8 cellular contexts compared by ENCODE assay signal in genomic region chr22:31346733-31347250, GRCh38. TPM values are rescaled to one million over a fixed set of nuclear protein-coding genes. Genes with fewer than 3 reads are reported as not detected.
DNase-seq lines count a peak whose midpoint lies in the region; ATAC-seq, FAIRE-seq and TF ChIP-seq lines count a peak whose summit lies in the region.

No MANE protein-coding gene starts in this region.

- H3K27me3 ChIP-seq in mesenchymal stem cell (ENCODE audit: control insufficient read depth in 1 of 2, insufficient read depth in 1 of 2, low read length in 2 of 2) (peaks cover 0 to 2% of the 10 kb centered on the region in 2 experiments), stomach smooth muscle (ENCODE audit: control insufficient read depth in 1 of 2, insufficient read depth in 2 of 2, low read length in 2 of 2) (no peaks in the 10 kb centered on the region)

- peaks cover 35% of the 10 kb centered on the region for H3K36me3 Mint-ChIP-seq in activated CD4-positive, alpha-beta T cell treated with anti-CD3 and anti-CD28 coated beads, Interleukin-2, amount 10 ng/mL, durations not matched to agents 24 days and 14 days (ENCODE audit: low read depth)
- H3K36me3 Mint-ChIP-seq in effector memory CD8-positive, alpha-beta T cell (ENCODE audit: insufficient read depth) = peaks cover 34% of the 10 kb centered on the region

- peaks cover 18% of the 10 kb centered on the region for H3K79me1 ChIP-seq in mesenchymal stem cell (replicated peaks; ENCODE audit: low read length, poor library complexity, severe bottlenecking)

- H3K18ac ChIP-seq in mesenchymal stem cell (ENCODE audit: low read depth in 1 of 2, low read length in 2 of 2) = peak overlapping the region; percentile 93 to 95

- 0% methylated on average over 14 of the region's 40 CpGs for WGBS in A549 (ENCODE audit: missing lambda C conversion rate)
- WGBS in mesenchymal stem cell = 1% methylated on average over 33 of the region's 40 CpGs

- POLR2A ChIA-PET in A549 (lab: Yijun Ruan, JAX) = interaction anchor here (0.5 to 2.2 kb wide), 18 partner anchors 9 to 1115 kb away, joined by 3 to 31 read pairs (median 4); partner anchors contain the start of genes DRG1, PIK3IP1, PISD and SFI1

- H3K9ac ChIP-seq in mesenchymal stem cell (ENCODE audit: low read length) (peak overlapping the region; percentile 83), stomach smooth muscle (ENCODE audit: low read length in 2 of 2) (peak overlapping the region; percentile 80)

- peak overlapping the region; percentile 71 for H2BK5ac ChIP-seq in mesenchymal stem cell (ENCODE audit: low read depth, low read length, poor library complexity, severe bottlenecking)

- peak overlapping the region; percentile 32 to 78 for H3K4ac ChIP-seq in mesenchymal stem cell (ENCODE audit: low read depth in 1 of 2, low read length in 2 of 2)

- H3K4me1 ChIP-seq in A549 (peaks cover 29% of the 10 kb centered on the region), mesenchymal stem cell (ENCODE audit: control insufficient read depth, insufficient read depth, low read depth, low read length) (peaks cover 37% of the 10 kb centered on the region), stomach smooth muscle (ENCODE audit: control insufficient read depth, insufficient read depth, low read length) (peaks cover 45% of the 10 kb centered on the region)

- no peak overlapping the region for H3K23ac ChIP-seq in mesenchymal stem cell (ENCODE audit: low read length in 2 of 2)

- no peak for FAIRE-seq in A549 (lab: Jason Lieb, UNC)

- H3K27ac Mint-ChIP-seq in activated CD4-positive, alpha-beta T cell treated with anti-CD3 and anti-CD28 coated beads, Interleukin-2, amount 10 ng/mL, durations not matched to agents 24 days and 14 days = peak overlapping the region; percentile 90
- H3K27ac Mint-ChIP-seq in effector memory CD8-positive, alpha-beta T cell = peak overlapping the region; percentile 78 to 93

- H3K36me3 ChIP-seq in mesenchymal stem cell (ENCODE audit: control insufficient read depth in 1 of 2, insufficient read depth in 2 of 2, low read depth in 1 of 2, low read length in 2 of 2) = peaks cover 13 to 22% of the 10 kb centered on the region in 2 experiments
- peaks cover 0 to 5% of the 10 kb centered on the region in 2 donors for H3K36me3 ChIP-seq in stomach smooth muscle (ENCODE audit: control insufficient read depth in 2 of 2, insufficient read depth in 2 of 2, low read length in 2 of 2)

- peak overlapping the region; percentile 14 for H2AK5ac ChIP-seq in mesenchymal stem cell (ENCODE audit: low read length, severe bottlenecking)

- no peak for TF ChIP-seq RAD21 in A549 (conservative IDR thresholded peaks at IDR 0.05 in 1 of 2, IDR thresholded peaks at IDR 0.05 in 1 of 2)

- H2BK12ac ChIP-seq in mesenchymal stem cell (ENCODE audit: low read length in 2 of 2) = peak overlapping the region; percentile 7 to 63

- peak overlapping the region; percentile 95 for H3K4me2 ChIP-seq in A549
- peak overlapping the region; percentile 95 for H3K4me2 ChIP-seq in mesenchymal stem cell (ENCODE audit: low read length, poor library complexity, severe bottlenecking)

- H3K14ac ChIP-seq in mesenchymal stem cell (ENCODE audit: low read length in 2 of 2) = peak overlapping the region in 1 of 2 experiments; percentile 44

- peak overlapping the region; percentile 92 for H4K91ac ChIP-seq in mesenchymal stem cell (ENCODE audit: low read length)

- peak overlapping the region; percentile 98 for H4K8ac ChIP-seq in mesenchymal stem cell (ENCODE audit: low read length)

- no peaks in the 10 kb centered on the region for H3K27me3 Mint-ChIP-seq in activated CD4-positive, alpha-beta T cell treated with anti-CD3 and anti-CD28 coated beads, Interleukin-2, amount 10 ng/mL, durations not matched to agents 24 days and 14 days
- H3K27me3 Mint-ChIP-seq in effector memory CD8-positive, alpha-beta T cell = no peaks in the 10 kb centered on the region

- peak; percentile 28; the same call in 1 of the 2 replicates for TF ChIP-seq POLR2A in A549 (IDR thresholded peaks at IDR 0.05; ENCODE audit: low read length)

- H3K4me1 Mint-ChIP-seq in activated CD4-positive, alpha-beta T cell treated with anti-CD3 and anti-CD28 coated beads, Interleukin-2, amount 10 ng/mL, durations not matched to agents 24 days and 14 days = peaks cover 33% of the 10 kb centered on the region
- peaks cover 34 to 40% of the 10 kb centered on the region in 2 donors for H3K4me1 Mint-ChIP-seq in effector memory CD8-positive, alpha-beta T cell (ENCODE audit: low read depth in 2 of 2)

- intact Hi-C loops in activated CD4-positive, alpha-beta T cell treated with anti-CD3 and anti-CD28 coated beads, Interleukin-2, amount 10 ng/mL, durations not matched to agents 24 days and 14 days (cut with micrococcal nuclease) = loop anchor here (1.0 to 10.0 kb wide), 6 partner anchors 53 to 286 kb away; partner anchors contain the start of genes DRG1, PIK3IP1, SELENOM and SFI1

- no peak for TF ChIP-seq EP300 in A549 (IDR thresholded peaks at IDR 0.05)

- H2BK15ac ChIP-seq in mesenchymal stem cell (ENCODE audit: low read depth, poor library complexity, severe bottlenecking) = peak overlapping the region; percentile 80

- H3K9me3 Mint-ChIP-seq in activated CD4-positive, alpha-beta T cell treated with anti-CD3 and anti-CD28 coated beads, Interleukin-2, amount 10 ng/mL, durations not matched to agents 24 days and 14 days = no peaks in the 10 kb centered on the region
- no peaks in the 10 kb centered on the region for H3K9me3 Mint-ChIP-seq in effector memory CD8-positive, alpha-beta T cell

- H3K9me3 ChIP-seq in A549 (no peaks in the 10 kb centered on the region), mesenchymal stem cell (ENCODE audit: control insufficient read depth, low read length) (no peaks in the 10 kb centered on the region), stomach smooth muscle (ENCODE audit: control insufficient read depth in 2 of 2, low read length in 2 of 2) (no peaks in the 10 kb centered on the region)

- peak overlapping the region; percentile 93 for H3K4me3 Mint-ChIP-seq in activated CD4-positive, alpha-beta T cell treated with anti-CD3 and anti-CD28 coated beads, Interleukin-2, amount 10 ng/mL, durations not matched to agents 24 days and 14 days
- peak overlapping the region; percentile 78 to 87 for H3K4me3 Mint-ChIP-seq in effector memory CD8-positive, alpha-beta T cell

- TF ChIP-seq CTCF in A549 (IDR thresholded peaks at IDR 0.05) = no peak

- peak overlapping the region; percentile 96 to 100 for H3K27ac ChIP-seq in A549
- peak overlapping the region; percentile 87 for H3K27ac ChIP-seq in mesenchymal stem cell (ENCODE audit: low read length, poor library complexity, severe bottlenecking)
- H3K27ac ChIP-seq in stomach smooth muscle (ENCODE audit: low read length) = peak overlapping the region; percentile 80

- peak; percentile 64 to 72 for ATAC-seq in A549
- peak; percentile 26 for ATAC-seq in GM18498 (IDR thresholded peaks at IDR 0.05; ENCODE audit: unreplicated experiment)
- no peak for ATAC-seq in effector memory CD8-positive, alpha-beta T cell (replicated peaks)
- no peak for ATAC-seq in HG02973 (IDR thresholded peaks at IDR 0.05; ENCODE audit: unreplicated experiment)

- DNase-seq in A549 (ENCODE audit: low read depth in 1 of 2, low spot score in 1 of 2) (peak; percentile 42 to 50), NCI-H1694 treated with DMSO at 0.1 percent for 48 hours (lab: John Stamatoyannopoulos, UW) (peak; percentile 63), mesenchymal stem cell (peak; percentile 75)
- DNase-seq in activated CD4-positive, alpha-beta T cell treated with anti-CD3 and anti-CD28 coated beads, Interleukin-2, amount 10 ng/mL, durations not matched to agents 24 days and 14 days = peak; percentile 86
- peak; percentile 14 to 22 (median 21) for DNase-seq in effector memory CD8-positive, alpha-beta T cell

- H2AFZ ChIP-seq in mesenchymal stem cell (ENCODE audit: low read depth, low read length) = peak overlapping the region; percentile 62

- CTCF ChIA-PET in A549 (lab: Yijun Ruan, JAX) = interaction anchor here (0.7 to 1.6 kb wide), 7 partner anchors 9 to 277 kb away, joined by 3 to 7 read pairs (median 3); partner anchors contain the start of gene PIK3IP1

- peak overlapping the region; percentile 73 for H3K4me3 ChIP-seq in A549
- peak overlapping the region; percentile 56 to 82 for H3K4me3 ChIP-seq in mesenchymal stem cell (ENCODE audit: insufficient read depth in 1 of 2, low read depth in 1 of 2, low read length in 2 of 2)
- H3K4me3 ChIP-seq in stomach smooth muscle (ENCODE audit: low read length in 2 of 2) = peak overlapping the region; percentile 81 to 91

- peak overlapping the region; percentile 94 for H2BK120ac ChIP-seq in mesenchymal stem cell (ENCODE audit: low read depth, low read length)

RNA-seq across cellular contexts. Expression of gene PATZ1, which starts 0.6 kb away (rescaled TPM):
- 16.4 and 18.6 TPM in 2 replicates for polyA plus RNA-seq in A549 (2011; rRNA removed)
- polyA plus RNA-seq in A549 (2012; cell fraction: cytosol; rRNA removed) = 14.0 and 19.8 TPM in 2 replicates
- polyA plus RNA-seq in A549 (2012; cell fraction: nucleus; rRNA removed) = 34.1 and 37.2 TPM in 2 replicates
- polyA plus RNA-seq in A549 (2017; fragmentation: RNase III; extraction: RNeasy Plus Mini Kit Qiagen cat#74134 plus additional on column Dnase treatment) = 15.4 to 19.3 TPM (median 18.2 TPM) in 3 replicates
- 39.3 and 43.8 TPM in 2 replicates for polyA minus RNA-seq in A549 (2011; rRNA and poly(A)+ RNA removed)
- total RNA-seq in activated CD4-positive, alpha-beta T cell treated with anti-CD3 and anti-CD28 coated beads, Interleukin-2, amount 10 ng/mL, durations not matched to agents 24 days and 14 days = 33.8 and 34.7 TPM in 2 replicates
- polyA plus RNA-seq in mesenchymal stem cell (2013, experiment 1 of 2) = 10.3 TPM
- polyA plus RNA-seq in mesenchymal stem cell (2013, experiment 2 of 2) = 10.6 TPM

RNA-seq across cellular contexts. Expression of gene DRG1, which starts 52.6 kb away (rescaled TPM):
- polyA plus RNA-seq in A549 (2011; rRNA removed) (76.1 and 77.5 TPM in 2 replicates), A549 (2017; fragmentation: RNase III; extraction: RNeasy Plus Mini Kit Qiagen cat#74134 plus additional on column Dnase treatment) (87.9 to 90.4 TPM (median 89.7 TPM) in 3 replicates)
- 38.4 and 40.1 TPM in 2 replicates for polyA plus RNA-seq in A549 (2012; cell fraction: cytosol; rRNA removed)
- polyA plus RNA-seq in A549 (2012; cell fraction: nucleus; rRNA removed) = 15.7 and 22.3 TPM in 2 replicates
- polyA minus RNA-seq in A549 (2011; rRNA and poly(A)+ RNA removed) = 30.1 and 47.2 TPM in 2 replicates
- 114 and 117 TPM in 2 replicates for total RNA-seq in activated CD4-positive, alpha-beta T cell treated with anti-CD3 and anti-CD28 coated beads, Interleukin-2, amount 10 ng/mL, durations not matched to agents 24 days and 14 days
- polyA plus RNA-seq in mesenchymal stem cell (2013, experiment 1 of 2) = 44.1 TPM
- polyA plus RNA-seq in mesenchymal stem cell (2013, experiment 2 of 2) = 45.0 TPM

RNA-seq across cellular contexts. Expression of gene PIK3IP1, which starts 54.5 kb away (rescaled TPM):
- 1.4 and 1.6 TPM in 2 replicates for polyA plus RNA-seq in A549 (2011; rRNA removed)
- polyA plus RNA-seq in A549 (2012; cell fraction: cytosol; rRNA removed) = 0.45 and 0.49 TPM in 2 replicates
- 1.0 and 1.3 TPM in 2 replicates for polyA plus RNA-seq in A549 (2012; cell fraction: nucleus; rRNA removed)
- 0.90 to 1.1 TPM (median 0.93 TPM) in 3 replicates for polyA plus RNA-seq in A549 (2017; fragmentation: RNase III; extraction: RNeasy Plus Mini Kit Qiagen cat#74134 plus additional on column Dnase treatment)
- polyA minus RNA-seq in A549 (2011; rRNA and poly(A)+ RNA removed) = 1.1 and 1.4 TPM in 2 replicates
- total RNA-seq in activated CD4-positive, alpha-beta T cell treated with anti-CD3 and anti-CD28 coated beads, Interleukin-2, amount 10 ng/mL, durations not matched to agents 24 days and 14 days = 12.4 TPM in 2 replicates
- 28.6 TPM for polyA plus RNA-seq in mesenchymal stem cell (2013, experiment 1 of 2)
- polyA plus RNA-seq in mesenchymal stem cell (2013, experiment 2 of 2) = 29.9 TPM

Comparison
In these comparisons a context has a peak if more than half of its experiments do, and no peak if none do; other contexts are left out.
1. ATAC-seq: peak in A549 (2 of 2) and GM18498 (single experiment); none in effector memory CD8-positive, alpha-beta T cell (single experiment) and HG02973 (single experiment).
2. DNase-seq: peak in every context shown above with its lines; median percentile 86 in activated CD4-positive, alpha-beta T cell treated with anti-CD3 and anti-CD28 coated beads, Interleukin-2, amount 10 ng/mL, durations not matched to agents 24 days and 14 days; 75 in mesenchymal stem cell; 63 in NCI-H1694 treated with DMSO at 0.1 percent for 48 hours; 46 in A549; 21 in effector memory CD8-positive, alpha-beta T cell.
3. Peak in every context shown above with its lines, with median percentiles within 50 percentile points of each other: H3K27ac ChIP-seq and H3K4me3 ChIP-seq.